8 cellular contexts compared by ENCODE assay signal in the genomic region with DNA sequence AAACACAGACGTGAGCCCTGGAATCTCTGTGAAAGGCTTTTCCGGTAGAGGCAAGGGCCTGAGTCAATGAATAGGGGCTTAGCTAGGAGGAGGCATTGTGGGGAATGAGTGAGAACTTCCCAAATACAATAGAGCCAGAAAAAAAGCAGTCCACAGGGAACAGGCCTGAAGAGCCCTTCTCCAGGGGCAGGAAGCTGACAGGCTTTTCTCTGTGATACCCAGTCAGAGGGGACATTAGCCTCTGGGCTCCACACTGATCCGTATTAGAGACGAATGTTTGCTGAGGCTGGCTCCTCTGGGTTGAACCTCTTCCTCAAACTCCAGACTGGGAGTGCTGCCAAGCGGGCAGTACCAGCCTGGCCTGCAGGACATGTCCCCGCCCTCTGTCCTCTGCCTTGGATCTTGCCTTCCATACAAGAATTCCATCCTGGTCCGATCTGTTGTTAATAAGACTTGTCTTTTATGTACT. TPM values are rescaled to one million over a fixed set of nuclear protein-coding genes. Genes with fewer than 3 reads are reported as not detected.
DNase-seq lines count a peak whose midpoint lies in the region; ATAC-seq and TF ChIP-seq lines count a peak whose summit lies in the region.

No MANE protein-coding gene starts in this region.

- BruUV-seq in Calu3 (replicated peaks; lab: Mats Ljungman, UMichigan) (no TSS peak), OCI-LY7 (replicated peaks; lab: Mats Ljungman, UMichigan) (no TSS peak)

- H3K9me3 Mint-ChIP-seq in Calu3 (ENCODE audit: low read depth, unreplicated experiment): no peaks in the 10 kb centered on the region
- H3K9me3 Mint-ChIP-seq in nephron: no peaks in the 10 kb centered on the region

- peaks cover 10% of the 10 kb centered on the region for H3K4me1 Mint-ChIP-seq in Calu3 (ENCODE audit: low read depth, unreplicated experiment)
- peaks cover 17% of the 10 kb centered on the region for H3K4me1 Mint-ChIP-seq in nephron

- H3K27me3 Mint-ChIP-seq in Calu3 (ENCODE audit: unreplicated experiment) (no peaks in the 10 kb centered on the region), nephron (ENCODE audit: low read depth) (peaks cover 8% of the 10 kb centered on the region)

- no peak for TF ChIP-seq CTCF in Calu3 (IDR thresholded peaks at IDR 0.05; ENCODE audit: unreplicated experiment)
- TF ChIP-seq CTCF in OCI-LY7 (conservative IDR thresholded peaks at IDR 0.05; ENCODE audit: low read length): no peak
- no peak for TF ChIP-seq CTCF in nephron (IDR thresholded peaks at IDR 0.05; ENCODE audit: unreplicated experiment in 3 of 3)
- no peak for TF ChIP-seq CTCF in brain microvascular endothelial cell (IDR thresholded peaks at IDR 0.05; ENCODE audit: low read depth, low read length, missing control alignments)

- no peak overlapping the region for H3K4me3 ChIP-seq in OCI-LY7 (ENCODE audit: low read depth, low read length, poor library complexity, severe bottlenecking)
- H3K4me3 ChIP-seq in brain microvascular endothelial cell (ENCODE audit: low read depth, low read length): no peak overlapping the region

- POLR2A ChIA-PET in OCI-LY7 (lab: Charles Lee): interaction anchor here (1.3 to 2.8 kb wide), 3 partner anchors 12 to 14 kb away, joined by 3 to 6 read pairs (median 5); no protein-coding TSS in a partner anchor

- H3K36me3 ChIP-seq in OCI-LY7 (ENCODE audit: insufficient read depth, low read length): 0 out of 2 replicates have a peak, but pooled peaks cover 8% of the 10 kb centered on the region
- no peaks in the 10 kb centered on the region for H3K36me3 ChIP-seq in brain microvascular endothelial cell (replicated peaks)

- CTCF ChIA-PET in Calu3 (lab: Charles Lee): interaction anchor here (1.3 to 1.4 kb wide), 2 partner anchors 347 to 367 kb away, joined by 3 read pairs; no protein-coding TSS in a partner anchor
- CTCF ChIA-PET in OCI-LY7 (lab: Charles Lee; ENCODE audit: unreplicated experiment): no interaction called here

- H3K27me3 ChIP-seq in brain microvascular endothelial cell (replicated peaks): no peaks in the 10 kb centered on the region

- H3K36me3 Mint-ChIP-seq in Calu3 (ENCODE audit: insufficient read depth, unreplicated experiment) (peaks cover 31% of the 10 kb centered on the region), nephron (ENCODE audit: low read depth) (no peaks in the 10 kb centered on the region)

- ATAC-seq in GM21515 (IDR thresholded peaks at IDR 0.05; ENCODE audit: unreplicated experiment): no peak
- ATAC-seq in HG02870 (IDR thresholded peaks at IDR 0.05; ENCODE audit: unreplicated experiment): no peak
- ATAC-seq in GM21619 (IDR thresholded peaks at IDR 0.05; ENCODE audit: unreplicated experiment): no peak

- H3K27ac ChIP-seq in OCI-LY7 (ENCODE audit: low read depth, low read length, poor library complexity, severe bottlenecking) (no peak overlapping the region), epithelial cell of prostate (peak overlapping the region; percentile 92), brain microvascular endothelial cell (no peak overlapping the region)

- H2AFZ ChIP-seq in OCI-LY7 (ENCODE audit: low read length): no peak overlapping the region

- in situ Hi-C loops in brain microvascular endothelial cell (cut with HindIII; ENCODE audit: low pct_ligation_motif_present, low sequenced_read_pairs): no loop called here

- H3K4me2 ChIP-seq in OCI-LY7 (ENCODE audit: low read length): peak overlapping the region; percentile 86; the same call in 1 of the 2 replicates

- DNase-seq in Calu3: peak; percentile 50
- DNase-seq in OCI-LY7 (ENCODE audit: low spot score): no peak
- no peak for DNase-seq in epithelial cell of prostate (ENCODE audit: low read depth, low spot score)
- DNase-seq in brain microvascular endothelial cell: no peak

- H3K4me3 Mint-ChIP-seq in Calu3 (ENCODE audit: low read depth, unreplicated experiment) (no peak overlapping the region), nephron (peak overlapping the region; percentile 46 to 93 (median 63))

- no peaks in the 10 kb centered on the region for H3K9me3 ChIP-seq in OCI-LY7 (ENCODE audit: low read length)

- peaks cover 81% of the 10 kb centered on the region for H3K4me1 ChIP-seq in OCI-LY7 (ENCODE audit: insufficient read depth, low read length, poor library complexity, severe bottlenecking)

- H3K27ac Mint-ChIP-seq in Calu3 (ENCODE audit: unreplicated experiment) (no peak overlapping the region), nephron (peak overlapping the region; percentile 0 to 98 (median 95))

- intact Hi-C loops in Calu3 (cut with micrococcal nuclease; ENCODE audit: unreplicated experiment) (loop anchor here (5.0 kb wide), 2 partner anchors 69 to 349 kb away; a partner anchor contains a TSS), OCI-LY7 (cut with micrococcal nuclease; ENCODE audit: unreplicated experiment) (no loop called here)

- no peaks in the 10 kb centered on the region for H4K20me1 ChIP-seq in OCI-LY7 (ENCODE audit: insufficient read depth, low read length)

- no peaks in the 10 kb centered on the region for H3K9me2 ChIP-seq in OCI-LY7 (ENCODE audit: insufficient read depth, low read length)

- H3K79me2 ChIP-seq in OCI-LY7 (ENCODE audit: insufficient read depth, low read depth, low read length): peaks cover 10% of the 10 kb centered on the region; the same call in 1 of the 2 replicates

RNA-seq across cellular contexts. Expression of a gene that starts 2.3 kb away (rescaled TPM):
- total RNA-seq in Calu3 (2022) (8.1 and 8.4 TPM in 2 replicates), OCI-LY7 (2022) (11.9 and 12.5 TPM in 2 replicates)
- total RNA-seq in OCI-LY7 (2014; rRNA removed; shearing (Covaris generic)): 3.4 and 3.5 TPM in 2 replicates

RNA-seq across cellular contexts. Expression of a gene that starts 43.3 kb away (rescaled TPM):
- not detected in 2 replicates for total RNA-seq in Calu3 (2022)
- total RNA-seq in OCI-LY7 (2014; rRNA removed; shearing (Covaris generic)): 0.41 and 0.75 TPM in 2 replicates
- 0.46 and 0.90 TPM in 2 replicates for total RNA-seq in OCI-LY7 (2022)
